ENCODE assay signal across 8 cellular contexts in genomic region chr6:145735356-145736165, GRCh38. TPM values are rescaled to one million over a fixed set of nuclear protein-coding genes. Genes with fewer than 3 reads are reported as not detected.
DNase-seq lines count a peak whose midpoint lies in the region; ATAC-seq lines count a peak whose summit lies in the region.

Gene EPM2A, minus strand, starts transcription at chr6:145735520. Its CDS starts 22 bp downstream, at chr6:145735498.

- H4K20me1 ChIP-seq in BLaER1 = no peaks in the 10 kb centered on the region

- CTCF ChIA-PET in activated CD4-positive, alpha-beta memory T cell treated with anti-CD3 and anti-CD28 coated beads for 36 hours (lab: Charles Lee) = interaction anchor here (0.6 to 1.5 kb wide), 2 partner anchors 32 to 79 kb away, joined by 3 to 10 read pairs; partner anchors contain the start of gene FBXO30

- H3K27ac ChIP-seq in BLaER1 (peak within 1 kb of the TSS; percentile 99), ectodermal cell (ENCODE audit: insufficient read depth, low read depth, low read length, poor library complexity, severe bottlenecking) (peak within 1 kb of the TSS; percentile 98)

- peaks cover 22% of the 10 kb centered on the region for H3K4me1 Mint-ChIP-seq in activated CD4-positive, alpha-beta memory T cell treated with anti-CD3 and anti-CD28 coated beads for 36 hours (ENCODE audit: low read depth)

- peak within 1 kb of the TSS; percentile 90 for H3K4me2 ChIP-seq in BLaER1

- H3K9me3 ChIP-seq in BLaER1 (peaks cover 14% of the 10 kb centered on the region), ectodermal cell (ENCODE audit: control insufficient read depth, low read length) (no peaks in the 10 kb centered on the region)

- H3K36me3 ChIP-seq in BLaER1 = no peaks in the 10 kb centered on the region
- H3K36me3 ChIP-seq in ectodermal cell (ENCODE audit: control insufficient read depth, insufficient read depth, low read length) = no peaks in the 10 kb centered on the region

- H3K36me3 Mint-ChIP-seq in activated CD4-positive, alpha-beta memory T cell treated with anti-CD3 and anti-CD28 coated beads for 36 hours = no peaks in the 10 kb centered on the region

- peaks cover 27% of the 10 kb centered on the region for H3K4me1 ChIP-seq in BLaER1
- peaks cover 4% of the 10 kb centered on the region for H3K4me1 ChIP-seq in ectodermal cell (ENCODE audit: control insufficient read depth, insufficient read depth, low read length)

- ATAC-seq in GM19043 (IDR thresholded peaks at IDR 0.05; ENCODE audit: low read depth, unreplicated experiment) (peak; percentile 66), HG03342 (IDR thresholded peaks at IDR 0.05; ENCODE audit: unreplicated experiment) (peak; percentile 67)

- intact Hi-C loops in activated CD4-positive, alpha-beta memory T cell treated with anti-CD3 and anti-CD28 coated beads for 36 hours (cut with micrococcal nuclease) = loop anchor here (1.0 to 10.0 kb wide), 7 partner anchors 79 to 1469 kb away; partner anchors contain the start of genes FBXO30, SHPRH and STXBP5

- 0% methylated on average over 66 to 69 of the region's 69 CpGs for WGBS in ectodermal cell, 2 experiments

- peak; percentile 62 for DNase-seq in NCI-H526 treated with DMSO at 0.1 percent for 48 hours (lab: John Stamatoyannopoulos, UW)
- peak; percentile 77 for DNase-seq in activated CD4-positive, alpha-beta memory T cell treated with anti-CD3 and anti-CD28 coated beads for 36 hours
- peak; percentile 78 to 86 for DNase-seq in lung microvascular endothelial cell (ENCODE audit: low read depth in 2 of 2)
- DNase-seq in stimulated activated CD8-positive, alpha-beta memory T cell treated with anti-CD3 and anti-CD28 coated beads, Interleukin-12 subunit alpha, Interleukin-12 subunit beta, amount 100 ng/mL, for 1 hour (ENCODE audit: low read depth) = peak; percentile 8

- H3K27me3 ChIP-seq in BLaER1 = no peaks in the 10 kb centered on the region
- H3K27me3 ChIP-seq in ectodermal cell (ENCODE audit: control insufficient read depth, insufficient read depth, low read length, poor library complexity, severe bottlenecking) = no peaks in the 10 kb centered on the region

- H3K4me3 ChIP-seq in BLaER1 = peak within 1 kb of the TSS; percentile 86
- H3K4me3 ChIP-seq in ectodermal cell (ENCODE audit: insufficient read depth, low read depth, low read length) = peak within 1 kb of the TSS; percentile 49

- no peaks in the 10 kb centered on the region for H3K9me3 Mint-ChIP-seq in activated CD4-positive, alpha-beta memory T cell treated with anti-CD3 and anti-CD28 coated beads for 36 hours

- POLR2A ChIA-PET in activated CD4-positive, alpha-beta memory T cell treated with anti-CD3 and anti-CD28 coated beads for 36 hours (lab: Charles Lee) = interaction anchor here (0.7 to 2.2 kb wide), 9 partner anchors 8 to 230 kb away, joined by 3 to 37 read pairs (median 5); partner anchors contain the start of genes FBXO30 and SHPRH

- no peaks in the 10 kb centered on the region for H3K27me3 Mint-ChIP-seq in activated CD4-positive, alpha-beta memory T cell treated with anti-CD3 and anti-CD28 coated beads for 36 hours

- peak within 1 kb of the TSS; percentile 91 for H3K4me3 Mint-ChIP-seq in activated CD4-positive, alpha-beta memory T cell treated with anti-CD3 and anti-CD28 coated beads for 36 hours

- H3K27ac Mint-ChIP-seq in activated CD4-positive, alpha-beta memory T cell treated with anti-CD3 and anti-CD28 coated beads for 36 hours = peak within 1 kb of the TSS; percentile 99

- H3K9ac ChIP-seq in BLaER1 = peak within 1 kb of the TSS; percentile 98

RNA-seq across cellular contexts. Expression of gene EPM2A, which starts in this region (rescaled TPM):
- total RNA-seq in activated CD4-positive, alpha-beta memory T cell treated with anti-CD3 and anti-CD28 coated beads for 36 hours = 1 to 10 TPM; 6.4 to 8.5 TPM
- 7.0 TPM for polyA plus RNA-seq in ectodermal cell (2013, experiment 1 of 4)
- polyA plus RNA-seq in ectodermal cell (2013, experiment 2 of 4) = 10.0 TPM
- polyA plus RNA-seq in ectodermal cell (2013, experiment 3 of 4) = 5.4 TPM
- 6.3 TPM for polyA plus RNA-seq in ectodermal cell (2013, experiment 4 of 4)
- total RNA-seq in lung microvascular endothelial cell = 5.0 and 10.5 TPM in 2 replicates

Comparison
In these comparisons a context has a peak if more than half of its experiments do, and no peak if none do; other contexts are left out.
1. Peak in every context shown above with its lines: DNase-seq, ATAC-seq, H3K4me3 ChIP-seq and H3K27ac ChIP-seq.
2. DNase-seq: peak in every context shown above with its lines; median percentile 82 in lung microvascular endothelial cell; 77 in activated CD4-positive, alpha-beta memory T cell treated with anti-CD3 and anti-CD28 coated beads for 36 hours; 62 in NCI-H526 treated with DMSO at 0.1 percent for 48 hours; 8 in stimulated activated CD8-positive, alpha-beta memory T cell treated with anti-CD3 and anti-CD28 coated beads, Interleukin-12 subunit alpha, Interleukin-12 subunit beta, amount 100 ng/mL, for 1 hour.